In the genomic region with DNA sequence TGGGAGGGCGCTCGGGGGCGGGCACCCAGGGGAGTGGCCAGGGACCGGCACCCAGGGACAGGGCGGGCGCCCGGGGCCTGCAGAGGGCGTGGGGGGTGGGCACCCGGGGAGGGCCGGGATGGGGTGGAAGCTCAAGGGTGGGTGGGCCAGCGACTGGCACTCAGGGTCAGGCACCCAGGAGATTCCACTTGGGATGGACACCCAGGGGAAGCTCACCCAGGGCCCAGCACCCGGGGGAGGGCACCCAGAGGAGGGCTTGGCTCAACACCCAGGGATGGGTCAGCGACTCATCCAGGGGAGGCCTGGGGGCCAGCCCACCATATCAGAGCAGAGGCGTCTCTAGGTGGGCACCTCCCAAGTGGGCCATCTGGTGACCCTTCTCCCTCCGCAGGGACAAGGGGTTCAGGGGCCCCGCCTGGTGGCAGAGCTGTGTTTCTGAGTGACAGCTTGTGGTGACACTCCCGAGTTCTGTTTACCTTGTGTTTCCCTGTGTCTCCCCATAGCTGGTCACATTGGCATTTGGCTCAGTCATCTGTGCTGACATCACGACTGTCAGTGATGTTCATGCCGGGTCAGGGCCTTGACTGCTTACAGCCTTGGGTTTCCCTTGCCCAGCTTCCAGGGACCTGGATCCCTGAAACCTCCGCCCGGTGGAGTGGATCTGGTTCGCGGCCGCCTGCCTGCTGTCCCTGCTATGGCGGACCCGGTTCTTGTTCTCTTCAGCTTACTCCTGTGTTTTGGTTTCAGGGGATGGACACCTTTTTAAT, we compare ENCODE assay signal across 8 cellular contexts. TPM values are rescaled to one million over a fixed set of nuclear protein-coding genes. Genes with fewer than 3 reads are reported as not detected.
DNase-seq lines count a peak whose midpoint lies in the region; ATAC-seq and TF ChIP-seq lines count a peak whose summit lies in the region.

No MANE protein-coding gene starts in this region.

- TF ChIP-seq CTCF in AG10803 (conservative IDR thresholded peaks at IDR 0.05; ENCODE audit: low read length) (peak; percentile 40), mucosa of descending colon (IDR thresholded peaks at IDR 0.05) (no peak)

- H3K4me1 Mint-ChIP-seq in stimulated activated effector memory CD8-positive, alpha-beta T cell treated with anti-CD3 and anti-CD28 coated beads, Interleukin-12 subunit alpha, Interleukin-12 subunit beta, amount 100 ng/mL, for 72 hours, result peaks cover 46% of the 10 kb centered on the region

- peak overlapping the region; percentile 71 for H3K4me3 Mint-ChIP-seq in stimulated activated effector memory CD8-positive, alpha-beta T cell treated with anti-CD3 and anti-CD28 coated beads, Interleukin-12 subunit alpha, Interleukin-12 subunit beta, amount 100 ng/mL, for 72 hours

- peak overlapping the region; percentile 84 for H3K27ac Mint-ChIP-seq in stimulated activated effector memory CD8-positive, alpha-beta T cell treated with anti-CD3 and anti-CD28 coated beads, Interleukin-12 subunit alpha, Interleukin-12 subunit beta, amount 100 ng/mL, for 72 hours

- peak; percentile 14 for ATAC-seq in GM18517 (IDR thresholded peaks at IDR 0.05; ENCODE audit: unreplicated experiment)
- ATAC-seq in HG03039 (IDR thresholded peaks at IDR 0.05; ENCODE audit: unreplicated experiment), result peak; percentile 13
- peak; percentile 49 for ATAC-seq in mucosa of descending colon
- peak; percentile 85 for ATAC-seq in stimulated activated effector memory CD8-positive, alpha-beta T cell treated with anti-CD3 and anti-CD28 coated beads, Interleukin-12 subunit alpha, Interleukin-12 subunit beta, amount 100 ng/mL, for 72 hours

- peak overlapping the region; percentile 83 for H3K4me3 ChIP-seq in AG10803 (ENCODE audit: low read length)
- peak overlapping the region; percentile 44 for H3K4me3 ChIP-seq in mucosa of descending colon

- DNase-seq in AG10803 (ENCODE audit: low read depth) (peak; percentile 71), NCI-H2171 (lab: John Stamatoyannopoulos, UW) (peak; percentile 43), epidermal melanocyte (ENCODE audit: insufficient read length, low spot score) (peak; percentile 31), mucosa of descending colon (peak in 2 of 3 donors; percentile 77 to 84)
- DNase-seq in activated CD8-positive, alpha-beta memory T cell treated with anti-CD3 and anti-CD28 coated beads for 4 hours (ENCODE audit: low read depth in 2 of 2), result peak; percentile 28 to 42
- peak; percentile 56 to 82 for DNase-seq in stimulated activated effector memory CD8-positive, alpha-beta T cell treated with anti-CD3 and anti-CD28 coated beads, Interleukin-12 subunit alpha, Interleukin-12 subunit beta, amount 100 ng/mL, for 72 hours (ENCODE audit: low spot score in 2 of 2)

- H3K36me3 ChIP-seq in mucosa of descending colon (ENCODE audit: low read depth), result no peaks in the 10 kb centered on the region

- H3K9me3 Mint-ChIP-seq in stimulated activated effector memory CD8-positive, alpha-beta T cell treated with anti-CD3 and anti-CD28 coated beads, Interleukin-12 subunit alpha, Interleukin-12 subunit beta, amount 100 ng/mL, for 72 hours, result no peaks in the 10 kb centered on the region

- intact Hi-C loops in mucosa of descending colon (cut with DNase I, micrococcal nuclease), result no loop called here

- H3K9me3 ChIP-seq in mucosa of descending colon, result no peaks in the 10 kb centered on the region

- H3K36me3 Mint-ChIP-seq in stimulated activated effector memory CD8-positive, alpha-beta T cell treated with anti-CD3 and anti-CD28 coated beads, Interleukin-12 subunit alpha, Interleukin-12 subunit beta, amount 100 ng/mL, for 72 hours, result peaks cover 28% of the 10 kb centered on the region

- peaks cover 18% of the 10 kb centered on the region for H3K4me1 ChIP-seq in mucosa of descending colon (ENCODE audit: low read depth)

RNA-seq across cellular contexts. Expression of a gene that starts 0.7 kb away (rescaled TPM):
- 10 to 100 TPM; 11.5 to 12.9 (median 11.8) TPM for total RNA-seq in mucosa of descending colon

RNA-seq across cellular contexts. Expression of a gene that starts 16.6 kb away (rescaled TPM):
- 1 to 10 TPM in 2 of 3 donors, under 1 TPM in 1; 0.55 to 8.9 (median 1.5) TPM for total RNA-seq in mucosa of descending colon

RNA-seq across cellular contexts. Expression of a gene that starts 26.3 kb away (rescaled TPM):
- total RNA-seq in mucosa of descending colon, result 100 to 1,000 TPM; 165 to 182 (median 178) TPM

RNA-seq across cellular contexts. Expression of a gene that starts 41.5 kb away (rescaled TPM):
- total RNA-seq in mucosa of descending colon, result 10 to 100 TPM in 1 of 3 donors, 1 to 10 TPM in 2; 4.2 to 30.9 (median 7.5) TPM

RNA-seq across cellular contexts. Expression of a gene that starts 57.3 kb away (rescaled TPM):
- total RNA-seq in mucosa of descending colon, result 10 to 100 TPM; 24.3 to 42.1 (median 37.3) TPM

Comparison
In these comparisons a context has a peak if more than half of its experiments do, and no peak if none do; other contexts are left out.
1. Peak in every context shown above with its lines: DNase-seq, ATAC-seq and H3K4me3 ChIP-seq.
2. ATAC-seq: peak in every context shown above with its lines; median percentile 85 in stimulated activated effector memory CD8-positive, alpha-beta T cell treated with anti-CD3 and anti-CD28 coated beads, Interleukin-12 subunit alpha, Interleukin-12 subunit beta, amount 100 ng/mL, for 72 hours; 49 in mucosa of descending colon; 14 in GM18517; 13 in HG03039.